In genomic region chr18:78904179-78904531, GRCh38 we compare ENCODE assay signal across 15 cellular contexts.
DNase-seq lines count a peak whose midpoint lies in the region; ATAC-seq and TF ChIP-seq lines count a peak whose summit lies in the region.
"Had no signal": no experiment of that assay in that cellular context is flagged by ENCODE, and none has a peak within 500 bp of the region (broad histone marks: within the 10 kb centered on the region; RNA-seq: fewer than 3 reads in every experiment).

No MANE protein-coding gene starts in this region.

- no peak overlapping the region for H3K4me3 ChIP-seq in right atrium auricular region
- H3K4me3 ChIP-seq in MG63, result no peak overlapping the region
- no peak overlapping the region for H3K4me3 ChIP-seq in uterus
- H3K4me3 ChIP-seq: BLaER1 had no signal

- DNase-seq in right atrium auricular region (ENCODE audit: low spot score) (peak; percentile 51), Right ventricle myocardium superior (no peak), ecto neural progenitor cell (ENCODE audit: low spot score) (peak; percentile 18), mesenteric fat pad (ENCODE audit: low spot score) (peak; percentile 78), MG63 (no peak), uterus (no peak)
- DNase-seq: 8988T; AML-193; Caco-2; CD8-positive, alpha-beta memory T cell; DMS53; GF-D8; IMR-90 had no signal

- H3K9me3 ChIP-seq in right atrium auricular region (no peaks in the 10 kb centered on the region), MG63 (no peaks in the 10 kb centered on the region), uterus (no peaks in the 10 kb centered on the region)
- H3K9me3 ChIP-seq: Caco-2 had no signal

- H3K27me3 ChIP-seq in right atrium auricular region (no peaks in the 10 kb centered on the region), MG63 (no peaks in the 10 kb centered on the region), uterus (no peaks in the 10 kb centered on the region)
- H3K27me3 ChIP-seq: BLaER1 had no signal

- H3K27ac ChIP-seq in right atrium auricular region (no peak overlapping the region), uterus (no peak overlapping the region)
- H3K27ac ChIP-seq: BLaER1 had no signal

- TF ChIP-seq CTCF in right atrium auricular region (IDR thresholded peaks at IDR 0.05), result no peak
- TF ChIP-seq CTCF in uterus (IDR thresholded peaks at IDR 0.05), result no peak

- intact Hi-C loops in Right ventricle myocardium superior (cut with DNase I), result no loop called here
- intact Hi-C loops in uterus (cut with DNase I; ENCODE audit: low total_unique reads), result no loop called here

- no peak for TF ChIP-seq POLR2A in uterus (IDR thresholded peaks at IDR 0.05)

- no peaks in the 10 kb centered on the region for H3K4me1 ChIP-seq in right atrium auricular region
- H3K4me1 ChIP-seq in uterus, result no peaks in the 10 kb centered on the region
- H3K4me1 ChIP-seq: BLaER1, Caco-2 had no signal

- H3K36me3 ChIP-seq in right atrium auricular region (no peaks in the 10 kb centered on the region), MG63 (no peaks in the 10 kb centered on the region), uterus (no peaks in the 10 kb centered on the region)
- H3K36me3 ChIP-seq: BLaER1 had no signal

- no peak for ATAC-seq in Right ventricle myocardium superior (ENCODE audit: poor library complexity)
- ATAC-seq in GM21447 (IDR thresholded peaks at IDR 0.05; ENCODE audit: unreplicated experiment), result no peak

Comparison
In these comparisons a context has a peak if more than half of its experiments do, and no peak if none do; other contexts are left out.
1. DNase-seq: peak in right atrium auricular region (single experiment), ecto neural progenitor cell (single experiment) and mesenteric fat pad (single experiment); none in Right ventricle myocardium superior (single experiment), MG63 (single experiment) and uterus (0 of 2).